In the genomic region with DNA sequence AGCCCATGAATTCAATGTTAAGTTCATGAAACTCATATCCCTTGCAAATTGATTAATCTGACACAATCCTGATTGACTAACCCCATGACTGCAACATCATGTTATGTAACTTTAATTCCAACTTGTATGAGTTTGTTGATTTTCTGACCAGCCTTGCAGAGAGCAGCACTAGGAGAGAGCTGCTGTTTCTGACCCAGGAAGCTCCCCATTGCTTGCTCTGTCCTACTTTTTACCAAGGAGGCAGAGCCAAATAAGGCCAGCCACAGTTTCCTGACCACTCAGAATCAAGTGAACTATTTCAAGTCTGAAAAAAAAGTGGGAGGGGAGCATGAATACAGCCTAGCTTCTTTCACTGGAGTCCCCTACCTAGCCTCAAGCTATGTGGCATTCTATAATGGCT, we compare ENCODE assay signal across 11 cellular contexts. TPM values are rescaled to one million over a fixed set of nuclear protein-coding genes. Genes with fewer than 3 reads are reported as not detected.
DNase-seq lines count a peak whose midpoint lies in the region; ATAC-seq and TF ChIP-seq lines count a peak whose summit lies in the region.
"Had no signal": no experiment of that assay in that cellular context is flagged by ENCODE, and none has a peak within 500 bp of the region (broad histone marks: within the 10 kb centered on the region; RNA-seq: fewer than 3 reads in every experiment).

No MANE protein-coding gene starts in this region.

- TF ChIP-seq CTCF in spleen (IDR thresholded peaks at IDR 0.05 in 8 of 11, conservative IDR thresholded peaks at IDR 0.05 in 3 of 11) (no peak), brain microvascular endothelial cell (IDR thresholded peaks at IDR 0.05; ENCODE audit: low read depth, low read length, missing control alignments) (no peak)

- H3K27ac ChIP-seq in spleen = peak overlapping the region in 7 of 8 donors; percentile 76 to 96 (median 86)
- H3K27ac ChIP-seq in brain microvascular endothelial cell = no peak overlapping the region
- H3K27ac ChIP-seq: thoracic aorta had no signal

- no peak for DNase-seq in activated T-cell treated with anti-CD3 and anti-CD28 coated beads, Interleukin-2, amount 50 U/mL, for 72 hours
- no peak for DNase-seq in activated T-cell treated with anti-CD3 and anti-CD28 coated beads for 4 hours
- DNase-seq in SKM-1 (lab: John Stamatoyannopoulos, UW; ENCODE audit: unreplicated experiment) = peak; percentile 32
- no peak for DNase-seq in spleen
- no peak for DNase-seq in Ammon's horn (ENCODE audit: low spot score)
- DNase-seq in brain microvascular endothelial cell = no peak
- DNase-seq: H7, midbrain had no signal

- H3K9me3 ChIP-seq in spleen = no peaks in the 10 kb centered on the region
- H3K9me3 ChIP-seq: thoracic aorta had no signal

- intact Hi-C loops in dendritic cell treated with granulocyte-macrophage colony-stimulating factor and Interleukin-4, amounts not matched to agents 40 ng/mL and 50 ng/mL, for 4 days (cut with micrococcal nuclease) = no loop called here
- intact Hi-C loops in spleen (cut with DNase I; ENCODE audit: low total_unique reads) = no loop called here

- peak overlapping the region; percentile 88 for H3K27ac Mint-ChIP-seq in activated T-cell treated with anti-CD3 and anti-CD28 coated beads, Interleukin-2, amount 50 U/mL, for 72 hours
- peak overlapping the region; percentile 58 for H3K27ac Mint-ChIP-seq in dendritic cell treated with granulocyte-macrophage colony-stimulating factor and Interleukin-4, amounts not matched to agents 40 ng/mL and 50 ng/mL, for 4 days

- peak in 1 of 2 donors; percentile 3 for ATAC-seq in activated T-cell treated with anti-CD3 and anti-CD28 coated beads, Interleukin-2, amount 50 U/mL, for 72 hours (replicated peaks in 1 of 2)
- ATAC-seq in HG02938 (IDR thresholded peaks at IDR 0.05; ENCODE audit: unreplicated experiment) = no peak

- peaks cover 31 to 59% of the 10 kb centered on the region in 2 donors for H3K36me3 Mint-ChIP-seq in activated T-cell treated with anti-CD3 and anti-CD28 coated beads, Interleukin-2, amount 50 U/mL, for 72 hours (ENCODE audit: insufficient read depth in 2 of 2)
- H3K36me3 Mint-ChIP-seq in dendritic cell treated with granulocyte-macrophage colony-stimulating factor and Interleukin-4, amounts not matched to agents 40 ng/mL and 50 ng/mL, for 4 days (ENCODE audit: low read depth) = peaks cover 15% of the 10 kb centered on the region

- H3K27me3 ChIP-seq in spleen (replicated peaks in 1 of 7) = no peaks in the 10 kb centered on the region
- no peaks in the 10 kb centered on the region for H3K27me3 ChIP-seq in brain microvascular endothelial cell (replicated peaks)

- H3K9me3 Mint-ChIP-seq in activated T-cell treated with anti-CD3 and anti-CD28 coated beads, Interleukin-2, amount 50 U/mL, for 72 hours = no peaks in the 10 kb centered on the region
- no peaks in the 10 kb centered on the region for H3K9me3 Mint-ChIP-seq in dendritic cell treated with granulocyte-macrophage colony-stimulating factor and Interleukin-4, amounts not matched to agents 40 ng/mL and 50 ng/mL, for 4 days

- TF ChIP-seq POLR2A in spleen (IDR thresholded peaks at IDR 0.05) = no peak

- peaks cover 7 to 86% (median 42%) of the 10 kb centered on the region in 6 donors for H3K4me1 ChIP-seq in spleen

- H3K4me3 ChIP-seq in spleen (peak overlapping the region in 1 of 8 donors; percentile 45), brain microvascular endothelial cell (ENCODE audit: low read depth, low read length) (no peak overlapping the region)
- H3K4me3 ChIP-seq: thoracic aorta had no signal

- H3K4me1 Mint-ChIP-seq in activated T-cell treated with anti-CD3 and anti-CD28 coated beads, Interleukin-2, amount 50 U/mL, for 72 hours (ENCODE audit: low read depth) = peaks cover 80% of the 10 kb centered on the region
- peaks cover 76% of the 10 kb centered on the region for H3K4me1 Mint-ChIP-seq in dendritic cell treated with granulocyte-macrophage colony-stimulating factor and Interleukin-4, amounts not matched to agents 40 ng/mL and 50 ng/mL, for 4 days (ENCODE audit: low read depth)

- in situ Hi-C loops in brain microvascular endothelial cell (cut with HindIII; ENCODE audit: low pct_ligation_motif_present, low sequenced_read_pairs) = no loop called here

- peak overlapping the region; percentile 81 to 87 for H3K4me3 Mint-ChIP-seq in activated T-cell treated with anti-CD3 and anti-CD28 coated beads, Interleukin-2, amount 50 U/mL, for 72 hours
- H3K4me3 Mint-ChIP-seq in dendritic cell treated with granulocyte-macrophage colony-stimulating factor and Interleukin-4, amounts not matched to agents 40 ng/mL and 50 ng/mL, for 4 days = no peak overlapping the region

- H3K36me3 ChIP-seq in spleen (peaks cover 0 to 29% (median 5%) of the 10 kb centered on the region in 6 donors), brain microvascular endothelial cell (replicated peaks) (no peaks in the 10 kb centered on the region)
- H3K36me3 ChIP-seq: thoracic aorta had no signal

- no peaks in the 10 kb centered on the region for H3K27me3 Mint-ChIP-seq in activated T-cell treated with anti-CD3 and anti-CD28 coated beads, Interleukin-2, amount 50 U/mL, for 72 hours (ENCODE audit: low read depth)
- H3K27me3 Mint-ChIP-seq in dendritic cell treated with granulocyte-macrophage colony-stimulating factor and Interleukin-4, amounts not matched to agents 40 ng/mL and 50 ng/mL, for 4 days = no peaks in the 10 kb centered on the region

RNA-seq across cellular contexts. Expression of gene MPZL3, which starts 13.2 kb away (rescaled TPM):
- 10 to 100 TPM; 71.3 to 76.3 TPM for total RNA-seq in activated T-cell treated with anti-CD3 and anti-CD28 coated beads, Interleukin-2, amount 50 U/mL, for 72 hours
- total RNA-seq in spleen = 10 to 100 TPM in 3 of 7 donors, 1 to 10 TPM in 4; 4.3 to 12.9 (median 9.2) TPM
- polyA plus RNA-seq in spleen = 1 to 10 TPM; 2.0 to 2.1 (median 2.1) TPM

RNA-seq across cellular contexts. Expression of gene JAML, which starts 14.1 kb away (rescaled TPM):
- total RNA-seq in activated T-cell treated with anti-CD3 and anti-CD28 coated beads, Interleukin-2, amount 50 U/mL, for 72 hours = 100 to 1,000 TPM; 272 to 369 TPM
- 100 to 1,000 TPM in 2 of 7 donors, 10 to 100 TPM in 5; 45.5 to 180 (median 91.3) TPM for total RNA-seq in spleen
- polyA plus RNA-seq in spleen = 100 to 1,000 TPM in 1 of 3 donors, 10 to 100 TPM in 2; 18.2 to 154 (median 42.0) TPM
- total RNA-seq: H7 had no signal

RNA-seq across cellular contexts. Expression of gene MPZL2, which starts 25.1 kb away (rescaled TPM):
- 10 to 100 TPM; 10.1 to 12.9 TPM for total RNA-seq in activated T-cell treated with anti-CD3 and anti-CD28 coated beads, Interleukin-2, amount 50 U/mL, for 72 hours
- 10 to 100 TPM in 3 of 7 donors, 1 to 10 TPM in 4; 7.0 to 18.4 (median 9.8) TPM for total RNA-seq in spleen
- 1 to 10 TPM; 1.6 to 2.0 (median 1.8) TPM for polyA plus RNA-seq in spleen

Comparison
In these comparisons a context has a peak if more than half of its experiments do, and no peak if none do; other contexts are left out.
1. RNA of gene MPZL3, which starts 13.2 kb away (total RNA-seq): 71.3 to 76.3 TPM in activated T-cell treated with anti-CD3 and anti-CD28 coated beads, Interleukin-2, amount 50 U/mL, for 72 hours; 4.3 to 12.9 TPM in spleen; every median in the first group is over 4 times any median in the second.